ENCODE assay signal across 21 cellular contexts in the genomic region with DNA sequence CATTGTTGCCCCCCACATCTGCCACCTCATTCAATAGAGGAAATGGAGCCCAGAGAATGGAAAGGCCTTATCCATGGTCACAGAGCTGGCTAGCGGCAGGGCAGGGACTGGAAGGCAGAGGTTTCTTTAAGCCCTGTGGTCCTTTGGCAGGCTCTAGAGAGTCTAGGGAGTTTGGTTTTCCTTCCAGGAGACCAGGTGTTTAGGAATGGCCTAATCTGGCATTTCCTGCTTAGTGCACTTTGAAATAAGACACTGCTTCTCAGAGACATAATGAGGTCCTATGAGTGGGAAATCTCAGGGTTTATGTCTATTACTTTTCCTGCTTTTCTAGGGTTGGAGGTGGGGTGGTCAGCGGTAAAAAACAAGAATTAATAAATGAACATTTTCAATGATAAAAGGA. TPM values are rescaled to one million over a fixed set of nuclear protein-coding genes. Genes with fewer than 3 reads are reported as not detected.
DNase-seq lines count a peak whose midpoint lies in the region; ATAC-seq and TF ChIP-seq lines count a peak whose summit lies in the region.
"Had no signal": no experiment of that assay in that cellular context is flagged by ENCODE, and none has a peak within 500 bp of the region (broad histone marks: within the 10 kb centered on the region; RNA-seq: fewer than 3 reads in every experiment).

No MANE protein-coding gene starts in this region.

- H3K4me2 ChIP-seq in PC-3 (ENCODE audit: low read length), result 0 out of 2 replicates have a peak overlapping the region, but pooled peaks have one; percentile 74

- no peak overlapping the region for H2AFZ ChIP-seq in PC-3 (ENCODE audit: low read length)

- H3K27ac ChIP-seq in C4-2B (peak overlapping the region; percentile 54; the same call in 1 of the 2 replicates), PC-3 (ENCODE audit: low read length) (peak overlapping the region; percentile 37; the same call in 1 of the 2 replicates), epithelial cell of prostate (peak overlapping the region; percentile 98)
- H3K27ac ChIP-seq: pancreas had no signal

- H3K27me3 Mint-ChIP-seq in nephron progenitor cell (ENCODE audit: low read depth, poor library complexity), result peaks cover 13% of the 10 kb centered on the region
- peaks cover 10% of the 10 kb centered on the region for H3K27me3 Mint-ChIP-seq in activated naive CD8-positive, alpha-beta T cell treated with anti-CD3 and anti-CD28 coated beads, Interleukin-2, amount 50 U/mL, for 24 hours
- H3K27me3 Mint-ChIP-seq: activated naive CD4-positive, alpha-beta T cell treated with anti-CD3 and anti-CD28 coated beads, Interleukin-2, amount 50 U/mL, for 24 hours had no signal

- H3K9me2 ChIP-seq in PC-3 (replicated peaks; ENCODE audit: low read length), result no peaks in the 10 kb centered on the region

- no peaks in the 10 kb centered on the region for H3F3A ChIP-seq in PC-3 (ENCODE audit: low read length, unreplicated experiment)

- H3K9me3 ChIP-seq in PC-3 (ENCODE audit: low read length), result no peaks in the 10 kb centered on the region
- H3K9me3 ChIP-seq: body of pancreas, Caco-2, gastrocnemius medialis, pancreas, upper lobe of right lung had no signal

- BruUV-seq in PC-3 (replicated peaks; lab: Mats Ljungman, UMichigan), result no TSS peak

- H3K4me1 Mint-ChIP-seq in nephron progenitor cell, result peaks cover 67% of the 10 kb centered on the region
- H3K4me1 Mint-ChIP-seq in activated naive CD8-positive, alpha-beta T cell treated with anti-CD3 and anti-CD28 coated beads, Interleukin-2, amount 50 U/mL, for 24 hours, result peaks cover 2% of the 10 kb centered on the region

- peaks cover 40% of the 10 kb centered on the region for H3K79me2 ChIP-seq in PC-3 (ENCODE audit: low read length)

- H3K36me3 ChIP-seq in PC-3 (ENCODE audit: low read depth, low read length), result peaks cover 7% of the 10 kb centered on the region; the same call in 1 of the 2 replicates
- H3K36me3 ChIP-seq: gastrocnemius medialis, pancreas had no signal

- intact Hi-C loops in PC-3 (cut with micrococcal nuclease), result no loop called here

- CTCF ChIA-PET in PC-3 (lab: Charles Lee), result no interaction called here

- no peak overlapping the region for H3K9ac ChIP-seq in PC-3 (ENCODE audit: low read length)

- peak overlapping the region; percentile 41 for H3K4me3 Mint-ChIP-seq in nephron progenitor cell
- no peak overlapping the region for H3K4me3 Mint-ChIP-seq in activated naive CD8-positive, alpha-beta T cell treated with anti-CD3 and anti-CD28 coated beads, Interleukin-2, amount 50 U/mL, for 24 hours
- H3K4me3 Mint-ChIP-seq: activated CD8-positive, alpha-beta T cell treated with anti-CD3 and anti-CD28 coated beads, Interleukin-2, amount 10 ng/mL, durations not matched to agents 7 days and 5 days; activated naive CD4-positive, alpha-beta T cell treated with anti-CD3 and anti-CD28 coated beads, Interleukin-2, amount 50 U/mL, for 24 hours; activated T-cell treated with anti-CD3 and anti-CD28 coated beads, Interleukin-2, amount 50 U/mL, for 4 hours; T-helper 17 cell had no signal

- H3K27ac Mint-ChIP-seq in nephron progenitor cell, result no peak overlapping the region
- H3K27ac Mint-ChIP-seq in activated naive CD8-positive, alpha-beta T cell treated with anti-CD3 and anti-CD28 coated beads, Interleukin-2, amount 50 U/mL, for 24 hours, result no peak overlapping the region
- H3K27ac Mint-ChIP-seq: activated CD8-positive, alpha-beta T cell treated with anti-CD3 and anti-CD28 coated beads, Interleukin-2, amount 10 ng/mL, durations not matched to agents 7 days and 5 days; activated naive CD4-positive, alpha-beta T cell treated with anti-CD3 and anti-CD28 coated beads, Interleukin-2, amount 50 U/mL, for 24 hours; T-helper 17 cell had no signal

- ATAC-seq in PC-3 (no peak), HG02970 (IDR thresholded peaks at IDR 0.05; ENCODE audit: low FRiP score, unreplicated experiment) (no peak), GM18861 (IDR thresholded peaks at IDR 0.05; ENCODE audit: unreplicated experiment) (no peak)
- ATAC-seq in activated naive CD8-positive, alpha-beta T cell treated with anti-CD3 and anti-CD28 coated beads, Interleukin-2, amount 50 U/mL, for 24 hours, result no peak
- ATAC-seq: activated CD8-positive, alpha-beta T cell treated with anti-CD3 and anti-CD28 coated beads, Interleukin-2, amount 10 ng/mL, durations not matched to agents 7 days and 5 days; activated T-cell treated with anti-CD3 and anti-CD28 coated beads, Interleukin-2, amount 50 U/mL, for 4 hours; body of pancreas; gastrocnemius medialis; pancreas; stimulated activated naive CD8-positive, alpha-beta T cell treated with anti-CD3 and anti-CD28 coated beads, Interleukin-15, Interleukin-2, amounts not matched to agents 100 U/mL and 50 U/mL, for 24 hours; T-helper 17 cell had no signal

- no peak overlapping the region for H3K4me3 ChIP-seq in PC-3 (ENCODE audit: low read length)
- H3K4me3 ChIP-seq: body of pancreas, gastrocnemius medialis, pancreas, upper lobe of right lung had no signal

- DNase-seq in PC-3, result no peak
- no peak for DNase-seq in epithelial cell of prostate (ENCODE audit: low read depth, low spot score)
- DNase-seq in nephron progenitor cell, result no peak
- no peak for DNase-seq in DMS153 (lab: John Stamatoyannopoulos, UW)
- DNase-seq in activated naive CD8-positive, alpha-beta T cell treated with anti-CD3 and anti-CD28 coated beads, Interleukin-2, amount 50 U/mL, for 24 hours, result no peak
- DNase-seq: activated CD8-positive, alpha-beta T cell treated with anti-CD3 and anti-CD28 coated beads, Interleukin-2, amount 10 ng/mL, durations not matched to agents 7 days and 5 days; activated T-cell treated with anti-CD3 and anti-CD28 coated beads, Interleukin-2, amount 50 U/mL, for 4 hours; body of pancreas; Caco-2; cortex of kidney; gastrocnemius medialis; NCI-H187 treated with DMSO at 0.1 percent for 48 hours; NCI-H446 treated with DMSO at 0.1 percent for 48 hours; pancreas; stimulated activated naive CD8-positive, alpha-beta T cell treated with anti-CD3 and anti-CD28 coated beads, Interleukin-15, Interleukin-2, amounts not matched to agents 100 U/mL and 50 U/mL, for 24 hours; T-helper 17 cell; upper lobe of right lung had no signal

- TF ChIP-seq CTCF in C4-2B (conservative IDR thresholded peaks at IDR 0.05) (no peak), PC-3 (conservative IDR thresholded peaks at IDR 0.05; ENCODE audit: low read depth, low read length) (no peak), nephron progenitor cell (IDR thresholded peaks at IDR 0.05) (no peak)

- POLR2A ChIA-PET in PC-3 (lab: Charles Lee; ENCODE audit: unreplicated experiment), result no interaction called here

- no peaks in the 10 kb centered on the region for H3K27me3 ChIP-seq in PC-3 (ENCODE audit: low read length)
- H3K27me3 ChIP-seq: body of pancreas, pancreas, upper lobe of right lung had no signal

- H3K9me3 Mint-ChIP-seq in nephron progenitor cell, result no peaks in the 10 kb centered on the region
- no peaks in the 10 kb centered on the region for H3K9me3 Mint-ChIP-seq in activated naive CD8-positive, alpha-beta T cell treated with anti-CD3 and anti-CD28 coated beads, Interleukin-2, amount 50 U/mL, for 24 hours
- H3K9me3 Mint-ChIP-seq: activated naive CD4-positive, alpha-beta T cell treated with anti-CD3 and anti-CD28 coated beads, Interleukin-2, amount 50 U/mL, for 24 hours; activated T-cell treated with anti-CD3 and anti-CD28 coated beads, Interleukin-2, amount 50 U/mL, for 4 hours had no signal

- peaks cover 48% of the 10 kb centered on the region for H3K4me1 ChIP-seq in PC-3 (ENCODE audit: insufficient read depth, low read length)
- H3K4me1 ChIP-seq: pancreas had no signal

- no peaks in the 10 kb centered on the region for H4K20me1 ChIP-seq in PC-3 (ENCODE audit: low read length)

- peaks cover 48% of the 10 kb centered on the region for H3K36me3 Mint-ChIP-seq in nephron progenitor cell (ENCODE audit: low read depth)
- no peaks in the 10 kb centered on the region for H3K36me3 Mint-ChIP-seq in activated naive CD8-positive, alpha-beta T cell treated with anti-CD3 and anti-CD28 coated beads, Interleukin-2, amount 50 U/mL, for 24 hours (ENCODE audit: low read depth)
- H3K36me3 Mint-ChIP-seq: activated naive CD4-positive, alpha-beta T cell treated with anti-CD3 and anti-CD28 coated beads, Interleukin-2, amount 50 U/mL, for 24 hours had no signal

RNA-seq across cellular contexts. Expression of gene MARVELD1, which starts 6.1 kb away (rescaled TPM):
- total RNA-seq in PC-3 (2014; rRNA removed), result 17.6 and 25.5 TPM in 2 replicates

RNA-seq across cellular contexts. Expression of gene ZFYVE27, which starts 17.3 kb away (rescaled TPM):
- total RNA-seq in PC-3 (2014; rRNA removed), result 13.1 and 15.0 TPM in 2 replicates

RNA-seq across cellular contexts. Expression of gene AVPI1, which starts 32.6 kb away (rescaled TPM):
- total RNA-seq in PC-3 (2014; rRNA removed), result 40.7 and 44.5 TPM in 2 replicates

RNA-seq across cellular contexts. Expression of gene SFRP5, which starts 52.2 kb away (rescaled TPM):
- total RNA-seq in PC-3 (2014; rRNA removed), result not detected in 2 replicates
- total RNA-seq: T-helper 17 cell had no signal

Comparison
In these comparisons a context has a peak if more than half of its experiments do, and no peak if none do; other contexts are left out.
1. H3K27ac ChIP-seq: peak in every context shown above with its lines; median percentile 98 in epithelial cell of prostate; 54 in C4-2B; 37 in PC-3.